Comparison of ENCODE assay signal across 23 cellular contexts in genomic region chr10:46323176-46323575, GRCh38. TPM values are rescaled to one million over a fixed set of nuclear protein-coding genes. Genes with fewer than 3 reads are reported as not detected.
"Had no signal": no experiment of that assay in that cellular context is flagged by ENCODE, and none has a peak within 500 bp of the region (broad histone marks: within the 10 kb centered on the region; RNA-seq: fewer than 3 reads in every experiment).

No MANE protein-coding gene starts in this region.

- DNase-seq: KBM-7, MV-4-11, NCI-H1092, NCI-H1105 treated with DMSO at 0.1 percent for 48 hours, NCI-H1417 treated with DMSO at 0.1 percent for 48 hours, NCI-H146, NCI-H1694 treated with DMSO at 0.1 percent for 48 hours, NCI-H1930, NCI-H2081, NCI-H2107, NCI-H2227 treated with DMSO at 0.1 percent for 48 hours, NCI-H524, NCI-H526 treated with DMSO at 0.1 percent for 48 hours, NCI-H748 treated with DMSO at 0.1 percent for 48 hours, Right ventricle myocardium superior, RPMI8226, SIG-M5 had no signal

- H3K4me3 ChIP-seq: SJSA1, SK-N-MC had no signal

- H3K27me3 ChIP-seq: SJSA1 had no signal

- H3K9me3 ChIP-seq: SJSA1 had no signal

- H3K27ac ChIP-seq: SJSA1, SK-N-MC had no signal

- H3K36me3 ChIP-seq: SJSA1 had no signal

RNA-seq across cellular contexts. Expression of gene ANTXRL, which starts 36.4 kb away (rescaled TPM):
- total RNA-seq: HT-29, LHCN-M2, MCF 10A, NCI-H460, Right ventricle myocardium superior, SJSA1 had no signal

RNA-seq across cellular contexts. Expression of gene ANXA8L1, which starts 52.4 kb away (rescaled TPM):
- total RNA-seq: HT-29, LHCN-M2, NCI-H460 had no signal
